Comparison of ENCODE assay signal across 1 cellular context in the genomic region with DNA sequence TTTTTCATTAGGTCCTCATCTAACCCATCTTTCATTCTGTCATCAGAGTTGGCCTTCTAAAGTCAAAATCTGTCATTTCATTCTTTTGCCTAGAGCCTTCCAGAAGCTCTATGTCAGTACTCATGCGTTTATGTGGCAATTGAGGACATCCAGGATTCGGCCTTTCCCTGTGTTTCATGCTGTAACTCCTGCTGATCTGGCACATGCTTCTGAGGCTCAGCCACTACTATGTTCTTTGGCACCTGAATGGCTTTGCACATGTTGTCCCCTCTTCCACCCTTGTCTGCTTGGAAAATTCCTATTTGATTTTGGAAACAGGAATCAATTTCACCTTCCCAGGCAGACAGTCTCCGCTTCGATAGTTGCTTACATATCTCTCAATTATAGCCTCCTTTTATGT.
TF ChIP-seq lines count a peak whose summit lies in the region.

No MANE protein-coding gene starts in this region.

TF ChIP-seq in GM23338, 12 proteins besides CTCF, POLR2A, EP300 and RAD21 (continued from another document):
- TF ChIP-seq, protein P1, sequence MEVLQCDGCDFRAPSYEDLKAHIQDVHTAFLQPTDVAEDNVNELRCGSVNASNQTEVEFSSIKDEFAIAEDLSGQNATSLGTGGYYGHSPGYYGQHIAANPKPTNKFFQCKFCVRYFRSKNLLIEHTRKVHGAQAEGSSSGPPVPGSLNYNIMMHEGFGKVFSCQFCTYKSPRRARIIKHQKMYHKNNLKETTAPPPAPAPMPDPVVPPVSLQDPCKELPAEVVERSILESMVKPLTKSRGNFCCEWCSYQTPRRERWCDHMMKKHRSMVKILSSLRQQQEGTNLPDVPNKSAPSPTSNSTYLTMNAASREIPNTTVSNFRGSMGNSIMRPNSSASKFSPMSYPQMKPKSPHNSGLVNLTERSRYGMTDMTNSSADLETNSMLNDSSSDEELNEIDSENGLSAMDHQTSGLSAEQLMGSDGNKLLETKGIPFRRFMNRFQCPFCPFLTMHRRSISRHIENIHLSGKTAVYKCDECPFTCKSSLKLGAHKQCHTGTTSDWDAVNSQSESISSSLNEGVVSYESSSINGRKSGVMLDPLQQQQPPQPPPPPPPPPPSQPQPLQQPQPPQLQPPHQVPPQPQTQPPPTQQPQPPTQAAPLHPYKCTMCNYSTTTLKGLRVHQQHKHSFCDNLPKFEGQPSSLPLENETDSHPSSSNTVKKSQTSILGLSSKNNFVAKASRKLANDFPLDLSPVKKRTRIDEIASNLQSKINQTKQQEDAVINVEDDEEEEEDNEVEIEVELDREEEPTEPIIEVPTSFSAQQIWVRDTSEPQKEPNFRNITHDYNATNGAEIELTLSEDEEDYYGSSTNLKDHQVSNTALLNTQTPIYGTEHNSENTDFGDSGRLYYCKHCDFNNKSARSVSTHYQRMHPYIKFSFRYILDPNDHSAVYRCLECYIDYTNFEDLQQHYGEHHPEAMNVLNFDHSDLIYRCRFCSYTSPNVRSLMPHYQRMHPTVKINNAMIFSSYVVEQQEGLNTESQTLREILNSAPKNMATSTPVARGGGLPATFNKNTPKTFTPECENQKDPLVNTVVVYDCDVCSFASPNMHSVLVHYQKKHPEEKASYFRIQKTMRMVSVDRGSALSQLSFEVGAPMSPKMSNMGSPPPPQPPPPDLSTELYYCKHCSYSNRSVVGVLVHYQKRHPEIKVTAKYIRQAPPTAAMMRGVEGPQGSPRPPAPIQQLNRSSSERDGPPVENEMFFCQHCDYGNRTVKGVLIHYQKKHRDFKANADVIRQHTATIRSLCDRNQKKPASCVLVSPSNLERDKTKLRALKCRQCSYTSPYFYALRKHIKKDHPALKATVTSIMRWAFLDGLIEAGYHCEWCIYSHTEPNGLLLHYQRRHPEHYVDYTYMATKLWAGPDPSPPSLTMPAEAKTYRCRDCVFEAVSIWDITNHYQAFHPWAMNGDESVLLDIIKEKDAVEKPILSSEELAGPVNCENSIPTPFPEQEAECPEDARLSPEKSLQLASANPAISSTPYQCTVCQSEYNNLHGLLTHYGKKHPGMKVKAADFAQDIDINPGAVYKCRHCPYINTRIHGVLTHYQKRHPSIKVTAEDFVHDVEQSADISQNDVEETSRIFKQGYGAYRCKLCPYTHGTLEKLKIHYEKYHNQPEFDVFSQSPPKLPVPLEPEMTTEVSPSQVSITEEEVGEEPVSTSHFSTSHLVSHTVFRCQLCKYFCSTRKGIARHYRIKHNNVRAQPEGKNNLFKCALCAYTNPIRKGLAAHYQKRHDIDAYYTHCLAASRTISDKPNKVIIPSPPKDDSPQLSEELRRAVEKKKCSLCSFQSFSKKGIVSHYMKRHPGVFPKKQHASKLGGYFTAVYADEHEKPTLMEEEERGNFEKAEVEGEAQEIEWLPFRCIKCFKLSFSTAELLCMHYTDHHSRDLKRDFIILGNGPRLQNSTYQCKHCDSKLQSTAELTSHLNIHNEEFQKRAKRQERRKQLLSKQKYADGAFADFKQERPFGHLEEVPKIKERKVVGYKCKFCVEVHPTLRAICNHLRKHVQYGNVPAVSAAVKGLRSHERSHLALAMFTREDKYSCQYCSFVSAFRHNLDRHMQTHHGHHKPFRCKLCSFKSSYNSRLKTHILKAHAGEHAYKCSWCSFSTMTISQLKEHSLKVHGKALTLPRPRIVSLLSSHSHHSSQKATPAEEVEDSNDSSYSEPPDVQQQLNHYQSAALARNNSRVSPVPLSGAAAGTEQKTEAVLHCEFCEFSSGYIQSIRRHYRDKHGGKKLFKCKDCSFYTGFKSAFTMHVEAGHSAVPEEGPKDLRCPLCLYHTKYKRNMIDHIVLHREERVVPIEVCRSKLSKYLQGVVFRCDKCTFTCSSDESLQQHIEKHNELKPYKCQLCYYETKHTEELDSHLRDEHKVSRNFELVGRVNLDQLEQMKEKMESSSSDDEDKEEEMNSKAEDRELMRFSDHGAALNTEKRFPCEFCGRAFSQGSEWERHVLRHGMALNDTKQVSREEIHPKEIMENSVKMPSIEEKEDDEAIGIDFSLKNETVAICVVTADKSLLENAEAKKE (CRISPR knock-in tag; IDR thresholded peaks at IDR 0.05) = no peak
- no peak for TF ChIP-seq JUNB (IDR thresholded peaks at IDR 0.05; ENCODE audit: unreplicated experiment)
- TF ChIP-seq, protein P2, sequence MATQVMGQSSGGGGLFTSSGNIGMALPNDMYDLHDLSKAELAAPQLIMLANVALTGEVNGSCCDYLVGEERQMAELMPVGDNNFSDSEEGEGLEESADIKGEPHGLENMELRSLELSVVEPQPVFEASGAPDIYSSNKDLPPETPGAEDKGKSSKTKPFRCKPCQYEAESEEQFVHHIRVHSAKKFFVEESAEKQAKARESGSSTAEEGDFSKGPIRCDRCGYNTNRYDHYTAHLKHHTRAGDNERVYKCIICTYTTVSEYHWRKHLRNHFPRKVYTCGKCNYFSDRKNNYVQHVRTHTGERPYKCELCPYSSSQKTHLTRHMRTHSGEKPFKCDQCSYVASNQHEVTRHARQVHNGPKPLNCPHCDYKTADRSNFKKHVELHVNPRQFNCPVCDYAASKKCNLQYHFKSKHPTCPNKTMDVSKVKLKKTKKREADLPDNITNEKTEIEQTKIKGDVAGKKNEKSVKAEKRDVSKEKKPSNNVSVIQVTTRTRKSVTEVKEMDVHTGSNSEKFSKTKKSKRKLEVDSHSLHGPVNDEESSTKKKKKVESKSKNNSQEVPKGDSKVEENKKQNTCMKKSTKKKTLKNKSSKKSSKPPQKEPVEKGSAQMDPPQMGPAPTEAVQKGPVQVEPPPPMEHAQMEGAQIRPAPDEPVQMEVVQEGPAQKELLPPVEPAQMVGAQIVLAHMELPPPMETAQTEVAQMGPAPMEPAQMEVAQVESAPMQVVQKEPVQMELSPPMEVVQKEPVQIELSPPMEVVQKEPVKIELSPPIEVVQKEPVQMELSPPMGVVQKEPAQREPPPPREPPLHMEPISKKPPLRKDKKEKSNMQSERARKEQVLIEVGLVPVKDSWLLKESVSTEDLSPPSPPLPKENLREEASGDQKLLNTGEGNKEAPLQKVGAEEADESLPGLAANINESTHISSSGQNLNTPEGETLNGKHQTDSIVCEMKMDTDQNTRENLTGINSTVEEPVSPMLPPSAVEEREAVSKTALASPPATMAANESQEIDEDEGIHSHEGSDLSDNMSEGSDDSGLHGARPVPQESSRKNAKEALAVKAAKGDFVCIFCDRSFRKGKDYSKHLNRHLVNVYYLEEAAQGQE (IDR thresholded peaks at IDR 0.05; ENCODE audit: unreplicated experiment) = no peak
- TF ChIP-seq POLR2AphosphoS5 (IDR thresholded peaks at IDR 0.05; ENCODE audit: low read depth) = no peak
- no peak for TF ChIP-seq EZH2 (IDR thresholded peaks at IDR 0.05; ENCODE audit: low read depth, unreplicated experiment)
- TF ChIP-seq EZH2phosphoT487 (IDR thresholded peaks at IDR 0.05; ENCODE audit: unreplicated experiment) = no peak
- TF ChIP-seq CREB1 (CRISPR knock-in tag; IDR thresholded peaks at IDR 0.05; ENCODE audit: low read depth) = no peak
- TF ChIP-seq ZNF114 (CRISPR knock-in tag; IDR thresholded peaks at IDR 0.05) = no peak
- no peak for TF ChIP-seq ZNF331 (CRISPR knock-in tag; IDR thresholded peaks at IDR 0.05; ENCODE audit: low read depth)
- no peak for TF ChIP-seq NANOG (IDR thresholded peaks at IDR 0.05; ENCODE audit: borderline replicate concordance)
